7 cellular contexts compared by ENCODE assay signal in the genomic region with DNA sequence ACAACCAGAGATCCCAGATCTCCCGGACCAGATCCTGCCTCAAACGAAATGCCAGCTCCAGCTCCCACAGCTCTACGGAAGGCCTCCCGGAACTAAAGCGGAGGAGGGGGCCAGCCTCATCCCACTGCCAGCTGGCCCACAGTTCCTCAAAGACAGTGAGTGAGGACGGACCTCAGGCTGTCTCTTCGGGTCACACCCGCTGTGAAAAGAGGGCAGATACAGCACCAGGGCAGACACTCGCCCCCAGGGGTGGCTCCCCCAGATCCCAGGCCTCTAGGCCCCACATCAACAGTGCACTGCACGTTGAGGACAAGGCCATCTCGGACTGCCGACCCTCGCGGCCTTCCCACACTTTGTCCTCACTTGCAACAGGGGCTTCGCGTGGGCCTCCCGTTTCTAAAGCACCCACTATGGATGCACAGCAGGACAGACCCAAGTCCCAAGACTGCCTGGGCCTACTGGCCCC.
DNase-seq lines count a peak whose midpoint lies in the region; ATAC-seq and TF ChIP-seq lines count a peak whose summit lies in the region.
"Not testable (repeated sequence)": the region's sequence is repeated elsewhere in the genome, so short reads cannot be mapped to it uniquely, and the experiment has no call there.

No MANE protein-coding gene starts in this region.

- not testable (repeated sequence) for H3K27me3 Mint-ChIP-seq in natural killer cell treated with Interleukin-12 subunit alpha and Interleukin-12 subunit beta and Interleukin-15 and Interleukin-18, amount 100 ng/mL, for 72 hours

- H3K27ac ChIP-seq in ascending aorta, spleen: not testable (repeated sequence)

- H3K4me1 Mint-ChIP-seq in natural killer cell treated with Interleukin-12 subunit alpha and Interleukin-12 subunit beta and Interleukin-15 and Interleukin-18, amount 100 ng/mL, for 72 hours (ENCODE audit: low read depth in 2 of 2) = peaks cover 20 to 33% of the 10 kb centered on the region in 2 donors

- ATAC-seq in natural killer cell treated with Interleukin-12 subunit alpha and Interleukin-12 subunit beta and Interleukin-15 and Interleukin-18, amount 100 ng/mL, for 72 hours = not testable (repeated sequence)

- not testable (repeated sequence) for TF ChIP-seq CTCF in ascending aorta (IDR thresholded peaks at IDR 0.05); epithelial cell of esophagus (IDR thresholded peaks at IDR 0.05; ENCODE audit: insufficient read depth, low read depth, low read length, missing control alignments); spleen (IDR thresholded peaks at IDR 0.05 in 8 of 11, conservative IDR thresholded peaks at IDR 0.05 in 3 of 11)

- H3K9me3 Mint-ChIP-seq in natural killer cell treated with Interleukin-12 subunit alpha and Interleukin-12 subunit beta and Interleukin-15 and Interleukin-18, amount 100 ng/mL, for 72 hours = not testable (repeated sequence)

- H3K9me3 ChIP-seq in ascending aorta, spleen: not testable (repeated sequence)

- TF ChIP-seq POLR2A in spleen (IDR thresholded peaks at IDR 0.05) = not testable (repeated sequence)

- H3K4me3 Mint-ChIP-seq in natural killer cell treated with Interleukin-12 subunit alpha and Interleukin-12 subunit beta and Interleukin-15 and Interleukin-18, amount 100 ng/mL, for 72 hours = not testable (repeated sequence)

- DNase-seq in M059J (ENCODE audit: low read depth) (peak; percentile 4), ascending aorta (ENCODE audit: low spot score in 2 of 2) (peak; percentile 10 to 73), epithelial cell of esophagus (ENCODE audit: low read depth) (peak; percentile 0), islet precursor cell (peak; percentile 54), spleen (peak; percentile 89)
- DNase-seq in activated CD4-positive, alpha-beta T cell treated with anti-CD3 and anti-CD28 coated beads, Interleukin-2, amount 50 U/mL, for 1 hour = peak; percentile 7
- DNase-seq in natural killer cell treated with Interleukin-12 subunit alpha and Interleukin-12 subunit beta and Interleukin-15 and Interleukin-18, amount 100 ng/mL, for 72 hours (ENCODE audit: low spot score) = peak; percentile 62

- not testable (repeated sequence) for H3K4me3 ChIP-seq in ascending aorta; epithelial cell of esophagus (ENCODE audit: low read length); spleen

- peak overlapping the region in 1 of 2 donors; percentile 68 for H3K27ac Mint-ChIP-seq in natural killer cell treated with Interleukin-12 subunit alpha and Interleukin-12 subunit beta and Interleukin-15 and Interleukin-18, amount 100 ng/mL, for 72 hours

- intact Hi-C loops in ascending aorta (cut with DNase I); spleen (cut with DNase I; ENCODE audit: low total_unique reads): not testable (repeated sequence)

- 90 to 93% (median 92%) methylated on average over 17 of the region's 17 CpGs for WGBS in spleen, 5 donors

- H3K36me3 Mint-ChIP-seq in natural killer cell treated with Interleukin-12 subunit alpha and Interleukin-12 subunit beta and Interleukin-15 and Interleukin-18, amount 100 ng/mL, for 72 hours = not testable (repeated sequence)

- H3K27me3 ChIP-seq in ascending aorta; spleen (replicated peaks in 1 of 7): not testable (repeated sequence)

- H3K4me1 ChIP-seq in ascending aorta, spleen: not testable (repeated sequence)

- H3K36me3 ChIP-seq in ascending aorta = peaks cover 0 to 21% of the 10 kb centered on the region in 2 donors
- peaks cover 0 to 54% (median 31%) of the 10 kb centered on the region in 6 donors for H3K36me3 ChIP-seq in spleen

Comparison
In these comparisons a context has a peak if more than half of its experiments do, and no peak if none do; other contexts are left out.
1. DNase-seq: peak in every context shown above with its lines; median percentile 89 in spleen; 62 in natural killer cell treated with Interleukin-12 subunit alpha and Interleukin-12 subunit beta and Interleukin-15 and Interleukin-18, amount 100 ng/mL, for 72 hours; 54 in islet precursor cell; 42 in ascending aorta; 7 in activated CD4-positive, alpha-beta T cell treated with anti-CD3 and anti-CD28 coated beads, Interleukin-2, amount 50 U/mL, for 1 hour; 4 in M059J; 0 in epithelial cell of esophagus.